19 cellular contexts compared by ENCODE assay signal in the genomic region with DNA sequence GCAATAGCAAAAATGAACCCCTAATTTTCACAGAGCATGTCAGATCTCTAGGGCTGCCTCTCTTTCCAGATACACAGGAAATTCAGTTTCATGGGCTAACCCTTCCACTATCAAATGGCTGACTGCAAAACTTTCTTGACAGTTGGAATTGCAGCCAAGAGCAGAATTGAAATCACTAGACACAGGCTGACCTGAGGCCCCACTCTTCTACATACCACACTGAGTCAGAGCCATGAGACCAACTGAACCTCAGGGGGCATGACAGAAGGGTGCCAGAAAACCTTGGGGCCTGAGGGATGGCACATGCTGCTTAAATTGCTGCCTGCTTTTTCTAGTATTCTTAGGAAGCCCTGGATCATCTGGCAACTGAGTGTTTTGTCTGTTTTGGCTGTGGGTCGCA. TPM values are rescaled to one million over a fixed set of nuclear protein-coding genes. Genes with fewer than 3 reads are reported as not detected.
DNase-seq lines count a peak whose midpoint lies in the region; ATAC-seq and TF ChIP-seq lines count a peak whose summit lies in the region.
"Had no signal": no experiment of that assay in that cellular context is flagged by ENCODE, and none has a peak within 500 bp of the region (broad histone marks: within the 10 kb centered on the region; RNA-seq: fewer than 3 reads in every experiment).

No MANE protein-coding gene starts in this region.

- DNase-seq in M059J (ENCODE audit: low read depth): peak; percentile 58
- peak; percentile 75 for DNase-seq in adipocyte (ENCODE audit: low read depth)
- peak; percentile 59 for DNase-seq in foreskin melanocyte
- no peak for DNase-seq in activated T-helper 1 cell treated with anti-CD3 and anti-CD28 coated beads, Interleukin-12 subunit alpha, Interleukin-12 subunit beta, Interleukin-2, Interleukin-4 antibody, amounts not matched to agents 30 ng/mL and 10 ng/mL and 1 ng/mL, durations not matched to agents 14 hours and 24 hours and 36 hours (ENCODE audit: low spot score)
- no peak for DNase-seq in heart right ventricle
- DNase-seq in NCI-H345 (lab: John Stamatoyannopoulos, UW): no peak
- DNase-seq: activated CD8-positive, alpha-beta T cell treated with anti-CD3 and anti-CD28 coated beads, Interleukin-2, amount 10 ng/mL, durations not matched to agents 7 days and 5 days; adrenal gland; DMS 273 treated with DMSO at 0.1 percent for 48 hours; lower lobe of right lung; naive B cell; spleen; transverse colon; WERI-Rb-1 had no signal

- no peak overlapping the region for H3K9ac ChIP-seq in adipocyte (ENCODE audit: low read length)
- H3K9ac ChIP-seq: BLaER1 had no signal

- no peak overlapping the region for H3K27ac Mint-ChIP-seq in activated T-helper 1 cell treated with anti-CD3 and anti-CD28 coated beads, Interleukin-12 subunit alpha, Interleukin-12 subunit beta, Interleukin-2, Interleukin-4 antibody, amounts not matched to agents 30 ng/mL and 10 ng/mL and 1 ng/mL, durations not matched to agents 14 hours and 24 hours and 36 hours
- H3K27ac Mint-ChIP-seq: activated CD8-positive, alpha-beta T cell treated with anti-CD3 and anti-CD28 coated beads, Interleukin-2, amount 10 ng/mL, durations not matched to agents 7 days and 5 days; stimulated activated effector memory CD8-positive, alpha-beta T cell treated with anti-CD3 and anti-CD28 coated beads, Interleukin-12 subunit alpha, Interleukin-12 subunit beta, amount 100 ng/mL, for 72 hours had no signal

- H3K9me3 ChIP-seq in adipocyte (ENCODE audit: control insufficient read depth, low read length) (no peaks in the 10 kb centered on the region), heart right ventricle (no peaks in the 10 kb centered on the region)
- H3K9me3 ChIP-seq: adrenal gland, gastroesophageal sphincter, lower lobe of right lung, spleen, transverse colon had no signal

- ATAC-seq in heart right ventricle: no peak
- ATAC-seq in GM21619 (IDR thresholded peaks at IDR 0.05; ENCODE audit: unreplicated experiment): no peak
- ATAC-seq: activated CD8-positive, alpha-beta T cell treated with anti-CD3 and anti-CD28 coated beads, Interleukin-2, amount 10 ng/mL, durations not matched to agents 7 days and 5 days; gastroesophageal sphincter; lower lobe of right lung; stimulated activated effector memory CD8-positive, alpha-beta T cell treated with anti-CD3 and anti-CD28 coated beads, Interleukin-12 subunit alpha, Interleukin-12 subunit beta, amount 100 ng/mL, for 72 hours had no signal

- no peak overlapping the region for H3K27ac ChIP-seq in heart right ventricle
- H3K27ac ChIP-seq: BLaER1, gastroesophageal sphincter, lower lobe of right lung, RWPE1, spleen, transverse colon, WERI-Rb-1 had no signal

- WGBS in heart right ventricle, 2 donors: 81 to 88% methylated on average over 1 of the region's 1 CpG

- H3K36me3 Mint-ChIP-seq in activated T-helper 1 cell treated with anti-CD3 and anti-CD28 coated beads, Interleukin-12 subunit alpha, Interleukin-12 subunit beta, Interleukin-2, Interleukin-4 antibody, amounts not matched to agents 30 ng/mL and 10 ng/mL and 1 ng/mL, durations not matched to agents 14 hours and 24 hours and 36 hours (ENCODE audit: low read depth): peaks cover 5% of the 10 kb centered on the region
- H3K36me3 Mint-ChIP-seq: stimulated activated effector memory CD8-positive, alpha-beta T cell treated with anti-CD3 and anti-CD28 coated beads, Interleukin-12 subunit alpha, Interleukin-12 subunit beta, amount 100 ng/mL, for 72 hours had no signal

- H3K27me3 ChIP-seq in adipocyte (replicated peaks; ENCODE audit: control insufficient read depth, insufficient read depth, low read length): peaks cover 16% of the 10 kb centered on the region
- H3K27me3 ChIP-seq in heart right ventricle: peaks cover 0 to 37% (median 21%) of the 10 kb centered on the region in 7 donors
- H3K27me3 ChIP-seq: BLaER1 had no signal

- TF ChIP-seq CTCF in heart right ventricle (IDR thresholded peaks at IDR 0.05): no peak

- H3K4me1 Mint-ChIP-seq in activated T-helper 1 cell treated with anti-CD3 and anti-CD28 coated beads, Interleukin-12 subunit alpha, Interleukin-12 subunit beta, Interleukin-2, Interleukin-4 antibody, amounts not matched to agents 30 ng/mL and 10 ng/mL and 1 ng/mL, durations not matched to agents 14 hours and 24 hours and 36 hours (ENCODE audit: low read depth): peaks cover 17% of the 10 kb centered on the region
- H3K4me1 Mint-ChIP-seq: stimulated activated effector memory CD8-positive, alpha-beta T cell treated with anti-CD3 and anti-CD28 coated beads, Interleukin-12 subunit alpha, Interleukin-12 subunit beta, amount 100 ng/mL, for 72 hours had no signal

- H3K27me3 Mint-ChIP-seq in activated T-helper 1 cell treated with anti-CD3 and anti-CD28 coated beads, Interleukin-12 subunit alpha, Interleukin-12 subunit beta, Interleukin-2, Interleukin-4 antibody, amounts not matched to agents 30 ng/mL and 10 ng/mL and 1 ng/mL, durations not matched to agents 14 hours and 24 hours and 36 hours (ENCODE audit: insufficient read depth): peaks cover 10% of the 10 kb centered on the region

- intact Hi-C loops in activated T-helper 1 cell treated with anti-CD3 and anti-CD28 coated beads, Interleukin-12 subunit alpha, Interleukin-12 subunit beta, Interleukin-2, Interleukin-4 antibody, amounts not matched to agents 30 ng/mL and 10 ng/mL and 1 ng/mL, durations not matched to agents 14 hours and 24 hours and 36 hours (cut with micrococcal nuclease): no loop called here
- intact Hi-C loops in heart right ventricle (cut with DNase I): no loop called here

- no peaks in the 10 kb centered on the region for H3K9me3 Mint-ChIP-seq in activated T-helper 1 cell treated with anti-CD3 and anti-CD28 coated beads, Interleukin-12 subunit alpha, Interleukin-12 subunit beta, Interleukin-2, Interleukin-4 antibody, amounts not matched to agents 30 ng/mL and 10 ng/mL and 1 ng/mL, durations not matched to agents 14 hours and 24 hours and 36 hours
- H3K9me3 Mint-ChIP-seq: stimulated activated effector memory CD8-positive, alpha-beta T cell treated with anti-CD3 and anti-CD28 coated beads, Interleukin-12 subunit alpha, Interleukin-12 subunit beta, amount 100 ng/mL, for 72 hours had no signal

- H3K4me1 ChIP-seq in adipocyte (ENCODE audit: control insufficient read depth, insufficient read depth, low read length) (peaks cover 10% of the 10 kb centered on the region), heart right ventricle (peaks cover 5 to 12% (median 8%) of the 10 kb centered on the region in 9 donors)

- H3K4me3 Mint-ChIP-seq in activated T-helper 1 cell treated with anti-CD3 and anti-CD28 coated beads, Interleukin-12 subunit alpha, Interleukin-12 subunit beta, Interleukin-2, Interleukin-4 antibody, amounts not matched to agents 30 ng/mL and 10 ng/mL and 1 ng/mL, durations not matched to agents 14 hours and 24 hours and 36 hours: no peak overlapping the region
- H3K4me3 Mint-ChIP-seq: activated CD8-positive, alpha-beta T cell treated with anti-CD3 and anti-CD28 coated beads, Interleukin-2, amount 10 ng/mL, durations not matched to agents 7 days and 5 days; stimulated activated effector memory CD8-positive, alpha-beta T cell treated with anti-CD3 and anti-CD28 coated beads, Interleukin-12 subunit alpha, Interleukin-12 subunit beta, amount 100 ng/mL, for 72 hours had no signal

- no peak overlapping the region for H3K4me3 ChIP-seq in adipocyte (ENCODE audit: low read length)
- no peak overlapping the region for H3K4me3 ChIP-seq in heart right ventricle
- H3K4me3 ChIP-seq: adrenal gland, BLaER1, gastroesophageal sphincter, lower lobe of right lung, spleen, transverse colon had no signal

- H3K36me3 ChIP-seq in adipocyte (ENCODE audit: control insufficient read depth, insufficient read depth, low read length, severe bottlenecking): no peaks in the 10 kb centered on the region
- H3K36me3 ChIP-seq in heart right ventricle: no peaks in the 10 kb centered on the region
- H3K36me3 ChIP-seq: adrenal gland, gastroesophageal sphincter, lower lobe of right lung, spleen, transverse colon, WERI-Rb-1 had no signal

RNA-seq across cellular contexts. Expression of a gene that starts 1.7 kb away (rescaled TPM):
- 0.17 TPM in 1 of 2 replicates, not detected in the other for total RNA-seq in M059J (2014; rRNA removed; shearing (Covaris generic))
- total RNA-seq in activated T-helper 1 cell treated with anti-CD3 and anti-CD28 coated beads, Interleukin-12 subunit alpha, Interleukin-12 subunit beta, Interleukin-2, Interleukin-4 antibody, amounts not matched to agents 30 ng/mL and 10 ng/mL and 1 ng/mL, durations not matched to agents 14 hours and 24 hours and 36 hours: not detected in 2 replicates
- total RNA-seq in heart right ventricle: under 1 TPM in 4 of 10 donors, not detected in 6; 0.09 to 0.49 (median 0.19) TPM
- polyA plus RNA-seq in heart right ventricle: under 1 TPM in 1 of 2 donors, not detected in 1; 0.03 TPM
- total RNA-seq: activated CD8-positive, alpha-beta T cell treated with anti-CD3 and anti-CD28 coated beads, Interleukin-2, amount 10 ng/mL, durations not matched to agents 7 days and 5 days had no signal

Comparison
In these comparisons a context has a peak if more than half of its experiments do, and no peak if none do; other contexts are left out.
1. DNase-seq: peak in M059J (single experiment), adipocyte (single experiment) and foreskin melanocyte (single experiment); none in activated T-helper 1 cell treated with anti-CD3 and anti-CD28 coated beads, Interleukin-12 subunit alpha, Interleukin-12 subunit beta, Interleukin-2, Interleukin-4 antibody, amounts not matched to agents 30 ng/mL and 10 ng/mL and 1 ng/mL, durations not matched to agents 14 hours and 24 hours and 36 hours (single experiment), heart right ventricle (0 of 2) and NCI-H345 (single experiment).